Comparison of ENCODE assay signal across 2 cellular contexts in the genomic region with DNA sequence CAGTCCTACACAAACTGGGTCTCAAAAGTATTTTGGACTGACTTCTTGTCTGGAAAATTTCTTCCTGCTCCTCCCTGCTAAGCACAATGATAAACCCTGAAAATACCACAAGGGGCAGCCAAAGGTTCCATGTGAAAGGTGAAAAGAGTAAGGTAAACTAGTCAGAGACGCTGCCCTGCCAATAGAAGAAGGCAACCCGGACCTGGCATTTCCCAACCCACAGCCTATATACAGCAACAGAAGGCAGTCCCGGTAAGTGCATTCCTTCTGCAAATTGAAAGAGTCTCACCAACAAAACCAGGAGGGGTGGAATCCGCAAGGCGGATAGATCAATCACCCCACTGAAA.
TF ChIP-seq lines count a peak whose summit lies in the region.

No MANE protein-coding gene starts in this region.

TF ChIP-seq in GM23338, 12 proteins besides CTCF, POLR2A, EP300 and RAD21 (continued from another document):
- TF ChIP-seq ETS1 (IDR thresholded peaks at IDR 0.05) (no peak), ZNF114 (CRISPR knock-in tag; IDR thresholded peaks at IDR 0.05) (no peak), STAT1 (IDR thresholded peaks at IDR 0.05; ENCODE audit: unreplicated experiment) (no peak), EZH2phosphoT487 (IDR thresholded peaks at IDR 0.05; ENCODE audit: unreplicated experiment) (no peak), CREB1 (CRISPR knock-in tag; IDR thresholded peaks at IDR 0.05; ENCODE audit: low read depth) (no peak), NANOG (IDR thresholded peaks at IDR 0.05; ENCODE audit: borderline replicate concordance) (no peak), JUNB (IDR thresholded peaks at IDR 0.05; ENCODE audit: unreplicated experiment) (no peak)
TF ChIP-seq in GM23338: peak in this region for 0.

TF ChIP-seq in IMR-90, 13 proteins besides CTCF, POLR2A, EP300 and RAD21 (continued from another document):
- TF ChIP-seq NFE2L2 (IDR thresholded peaks at IDR 0.05; ENCODE audit: low read depth, low read length) (no peak), RCOR1 (IDR thresholded peaks at IDR 0.05; ENCODE audit: insufficient replicate concordance, low read length) (no peak), MXI1 (IDR thresholded peaks at IDR 0.05; ENCODE audit: borderline replicate concordance, low read depth, low read length) (no peak), CEBPB (IDR thresholded peaks at IDR 0.05; ENCODE audit: low read depth, low read length) (no peak), RFX5 (IDR thresholded peaks at IDR 0.05; ENCODE audit: low read depth, low read length) (no peak), SMC3 (IDR thresholded peaks at IDR 0.05; ENCODE audit: low read depth, low read length) (no peak), CHD1 (IDR thresholded peaks at IDR 0.05; ENCODE audit: low read depth, low read length) (no peak), MAFK (IDR thresholded peaks at IDR 0.05; ENCODE audit: low read depth, low read length) (no peak), MAZ (IDR thresholded peaks at IDR 0.05; ENCODE audit: borderline replicate concordance, low read depth, low read length) (no peak), FOS (IDR thresholded peaks at IDR 0.05; ENCODE audit: low read depth, low read length) (no peak)
- TF ChIP-seq, protein P1, sequence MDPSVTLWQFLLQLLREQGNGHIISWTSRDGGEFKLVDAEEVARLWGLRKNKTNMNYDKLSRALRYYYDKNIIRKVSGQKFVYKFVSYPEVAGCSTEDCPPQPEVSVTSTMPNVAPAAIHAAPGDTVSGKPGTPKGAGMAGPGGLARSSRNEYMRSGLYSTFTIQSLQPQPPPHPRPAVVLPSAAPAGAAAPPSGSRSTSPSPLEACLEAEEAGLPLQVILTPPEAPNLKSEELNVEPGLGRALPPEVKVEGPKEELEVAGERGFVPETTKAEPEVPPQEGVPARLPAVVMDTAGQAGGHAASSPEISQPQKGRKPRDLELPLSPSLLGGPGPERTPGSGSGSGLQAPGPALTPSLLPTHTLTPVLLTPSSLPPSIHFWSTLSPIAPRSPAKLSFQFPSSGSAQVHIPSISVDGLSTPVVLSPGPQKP (IDR thresholded peaks at IDR 0.05; ENCODE audit: borderline replicate concordance, low read depth, low read length), result no peak
